ENCODE assay signal across 21 cellular contexts in the genomic region with DNA sequence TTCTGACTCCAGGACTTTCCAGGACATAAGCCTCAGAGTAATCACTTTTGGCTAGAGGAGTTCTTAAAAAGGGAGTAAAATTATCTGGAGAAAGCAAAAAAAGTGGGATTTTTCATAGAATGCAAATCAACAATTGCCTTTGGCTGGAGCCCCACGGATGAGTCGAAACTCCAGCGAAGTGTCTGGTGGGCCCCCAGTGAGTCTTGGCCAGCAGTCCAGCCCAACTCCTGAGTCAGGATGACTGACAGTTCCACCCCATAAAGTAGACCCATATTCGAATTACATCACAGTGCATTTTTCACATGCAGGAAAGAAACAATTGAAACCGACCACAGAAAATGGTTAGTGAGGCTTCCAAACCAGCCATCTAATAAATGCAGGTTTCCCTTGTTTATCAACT.
A peak's percentile ranks its signal among the peaks of the same experiment; 100 is the strongest.
DNase-seq lines count a peak whose midpoint lies in the region; ATAC-seq, FAIRE-seq and TF ChIP-seq lines count a peak whose summit lies in the region.
"Had no signal": no experiment of that assay in that cellular context is flagged by ENCODE, and none has a peak within 500 bp of the region (broad histone marks: within the 10 kb centered on the region; RNA-seq: fewer than 3 reads in every experiment).

No MANE protein-coding gene starts in this region.

- H3K27me3 ChIP-seq in astrocyte (ENCODE audit: insufficient read depth, low read length): no peaks in the 10 kb centered on the region
- no peaks in the 10 kb centered on the region for H3K27me3 ChIP-seq in kidney epithelial cell (ENCODE audit: control insufficient read depth, insufficient read depth, low read length)
- no peaks in the 10 kb centered on the region for H3K27me3 ChIP-seq in thyroid gland
- no peaks in the 10 kb centered on the region for H3K27me3 ChIP-seq in GM23338 (ENCODE audit: insufficient read depth)
- H3K27me3 ChIP-seq: BLaER1 had no signal

- H3K4me1 Mint-ChIP-seq in astrocyte (ENCODE audit: low read depth, unreplicated experiment): peaks cover 9% of the 10 kb centered on the region
- H3K4me1 Mint-ChIP-seq in GM23338: no peaks in the 10 kb centered on the region
- H3K4me1 Mint-ChIP-seq: B cell had no signal

- DNase-seq in EH (ENCODE audit: low read depth) (peak; percentile 1), astrocyte (ENCODE audit: low read depth) (no peak), kidney epithelial cell (ENCODE audit: low read depth) (peak; percentile 16), sciatic nerve (ENCODE audit: low spot score) (no peak), H54 (ENCODE audit: insufficient read length, low spot score) (no peak), thyroid gland (no peak), GM23338 (ENCODE audit: low spot score) (no peak)
- DNase-seq: Caco-2; CD4-positive, CD25-positive, alpha-beta regulatory T cell; CD8-positive, alpha-beta T cell; DMS153; DND-41; GF-D8; GM23248; HFFc6 had no signal

- ATAC-seq in sciatic nerve (peak; percentile 42), GM23338 (no peak), GM19395 (IDR thresholded peaks at IDR 0.05; ENCODE audit: unreplicated experiment) (no peak)
- ATAC-seq: CD8-positive, alpha-beta T cell had no signal

- TF ChIP-seq CTCF in astrocyte (IDR thresholded peaks at IDR 0.05; ENCODE audit: insufficient read depth, low read depth, low read length): no peak
- TF ChIP-seq CTCF in kidney epithelial cell (IDR thresholded peaks at IDR 0.05; ENCODE audit: insufficient read depth, low read length, poor library complexity, severe bottlenecking): no peak
- TF ChIP-seq CTCF in thyroid gland (IDR thresholded peaks at IDR 0.05): no peak
- no peak for TF ChIP-seq CTCF in GM23338 (conservative IDR thresholded peaks at IDR 0.05; ENCODE audit: low read depth in 2 of 2)

- 86 to 91% methylated on average over 5 of the region's 5 CpGs for WGBS in thyroid gland, 2 donors

- H3K4me3 Mint-ChIP-seq in astrocyte (ENCODE audit: unreplicated experiment) (no peak overlapping the region), GM23338 (no peak overlapping the region)
- H3K4me3 Mint-ChIP-seq: B cell; CD4-positive, CD25-positive, alpha-beta regulatory T cell; CD8-positive, alpha-beta T cell; HFFc6 had no signal

- H3K4me3 ChIP-seq in astrocyte (ENCODE audit: insufficient read depth, low read depth, low read length): no peak overlapping the region
- H3K4me3 ChIP-seq in kidney epithelial cell (ENCODE audit: low read depth, low read length): no peak overlapping the region
- no peak overlapping the region for H3K4me3 ChIP-seq in thyroid gland (replicated peaks in 1 of 3)
- no peak overlapping the region for H3K4me3 ChIP-seq in GM23338
- H3K4me3 ChIP-seq: BLaER1, GM23248, HAP-1 had no signal

- H3K9me3 ChIP-seq in astrocyte (ENCODE audit: insufficient read depth, low read depth, low read length) (no peaks in the 10 kb centered on the region), thyroid gland (no peaks in the 10 kb centered on the region)
- H3K9me3 ChIP-seq: Caco-2, HAP-1 had no signal

- intact Hi-C loops in sciatic nerve (cut with DNase I): no loop called here
- intact Hi-C loops in thyroid gland (cut with DNase I): no loop called here

- FAIRE-seq in astrocyte (lab: Jason Lieb, UNC) (no peak), H54 (lab: Jason Lieb, UNC) (no peak)
- FAIRE-seq: GM12892 had no signal

- H3K27me3 Mint-ChIP-seq in astrocyte (ENCODE audit: low read depth, unreplicated experiment) (peaks cover 14% of the 10 kb centered on the region), GM23338 (ENCODE audit: insufficient read depth, low read depth, poor library complexity) (peaks cover 3% of the 10 kb centered on the region)
- H3K27me3 Mint-ChIP-seq: B cell; CD4-positive, CD25-positive, alpha-beta regulatory T cell had no signal

- H3K9me2 ChIP-seq in GM23338 (ENCODE audit: insufficient read depth): no peaks in the 10 kb centered on the region

- H3K27ac ChIP-seq in astrocyte (ENCODE audit: low read depth, low read length) (no peak overlapping the region), thyroid gland (no peak overlapping the region), GM23338 (ENCODE audit: low read depth) (no peak overlapping the region)
- H3K27ac ChIP-seq: BLaER1, C4-2B, GM23248 had no signal

- no peaks in the 10 kb centered on the region for H3K36me3 Mint-ChIP-seq in astrocyte (ENCODE audit: low read depth, unreplicated experiment)
- H3K36me3 Mint-ChIP-seq in GM23338 (ENCODE audit: low read depth): no peaks in the 10 kb centered on the region; the same call in 2 of the 3 replicates
- H3K36me3 Mint-ChIP-seq: CD8-positive, alpha-beta T cell had no signal

- H3F3A ChIP-seq in GM23338 (replicated peaks; ENCODE audit: low read depth): no peaks in the 10 kb centered on the region

- TF ChIP-seq POLR2A in H54 (IDR thresholded peaks at IDR 0.05; ENCODE audit: low read depth, low read length) (no peak), thyroid gland (IDR thresholded peaks at IDR 0.05) (no peak)

- H3K79me2 ChIP-seq in astrocyte (ENCODE audit: insufficient read depth, low read length) (no peaks in the 10 kb centered on the region), GM23338 (replicated peaks; ENCODE audit: insufficient read depth) (no peaks in the 10 kb centered on the region)

- H3K9me3 Mint-ChIP-seq in astrocyte (ENCODE audit: unreplicated experiment): peaks cover 9% of the 10 kb centered on the region
- H3K9me3 Mint-ChIP-seq in GM23338: no peaks in the 10 kb centered on the region; the same call in 2 of the 3 replicates
- H3K9me3 Mint-ChIP-seq: CD4-positive, CD25-positive, alpha-beta regulatory T cell had no signal

- H3K36me3 ChIP-seq in astrocyte (ENCODE audit: insufficient read depth, low read length): no peaks in the 10 kb centered on the region
- no peaks in the 10 kb centered on the region for H3K36me3 ChIP-seq in kidney epithelial cell (ENCODE audit: control insufficient read depth, insufficient read depth, low read length)
- H3K36me3 ChIP-seq in thyroid gland: no peaks in the 10 kb centered on the region
- no peaks in the 10 kb centered on the region for H3K36me3 ChIP-seq in GM23338 (ENCODE audit: insufficient read depth)
- H3K36me3 ChIP-seq: BLaER1, HAP-1 had no signal

- no peak overlapping the region for H3K27ac Mint-ChIP-seq in astrocyte (ENCODE audit: unreplicated experiment)
- no peak overlapping the region for H3K27ac Mint-ChIP-seq in GM23338
- H3K27ac Mint-ChIP-seq: B cell; CD4-positive, CD25-positive, alpha-beta regulatory T cell; CD8-positive, alpha-beta T cell; HFFc6 had no signal

- H2AFZ ChIP-seq in astrocyte (ENCODE audit: low read depth, low read length): peak overlapping the region; percentile 10
- H2AFZ ChIP-seq in GM23338: no peak overlapping the region
- H2AFZ ChIP-seq: GM23248 had no signal

- H3K4me2 ChIP-seq in astrocyte (ENCODE audit: low read length) (no peak overlapping the region), GM23338 (no peak overlapping the region)
- H3K4me2 ChIP-seq: BLaER1 had no signal

- H3K4me1 ChIP-seq in astrocyte (ENCODE audit: insufficient read depth, low read length) (peaks cover 5% of the 10 kb centered on the region), thyroid gland (no peaks in the 10 kb centered on the region), GM23338 (ENCODE audit: insufficient read depth) (no peaks in the 10 kb centered on the region)
- H3K4me1 ChIP-seq: BLaER1, Caco-2, HAP-1 had no signal

- H3K9ac ChIP-seq in astrocyte (ENCODE audit: low read length): no peak overlapping the region
- H3K9ac ChIP-seq: BLaER1, GM23248 had no signal

- H4K20me1 ChIP-seq in astrocyte (ENCODE audit: insufficient read depth, low read length) (no peaks in the 10 kb centered on the region), GM23338 (replicated peaks; ENCODE audit: insufficient read depth) (no peaks in the 10 kb centered on the region)
- H4K20me1 ChIP-seq: BLaER1 had no signal

TF ChIP-seq in GM23338, 12 proteins besides CTCF, POLR2A, EP300 and RAD21:
- TF ChIP-seq EZH2 (IDR thresholded peaks at IDR 0.05; ENCODE audit: low read depth, unreplicated experiment) (no peak), JUNB (IDR thresholded peaks at IDR 0.05; ENCODE audit: unreplicated experiment) (no peak)

Comparison
In these comparisons a context has a peak if more than half of its experiments do, and no peak if none do; other contexts are left out.
1. DNase-seq: peak in EH (single experiment) and kidney epithelial cell (single experiment); none in astrocyte (single experiment), sciatic nerve (single experiment), H54 (single experiment), thyroid gland (0 of 2) and GM23338 (single experiment).